In genomic region chrX:130083656-130084382, GRCh38 we compare ENCODE assay signal across 9 cellular contexts. TPM values are rescaled to one million over a fixed set of nuclear protein-coding genes. Genes with fewer than 3 reads are reported as not detected.
DNase-seq lines count a peak whose midpoint lies in the region; ATAC-seq lines count a peak whose summit lies in the region.
"Had no signal": no experiment of that assay in that cellular context is flagged by ENCODE, and none has a peak within 500 bp of the region (broad histone marks: within the 10 kb centered on the region; RNA-seq: fewer than 3 reads in every experiment).

No MANE protein-coding gene starts in this region.

- peaks cover 39% of the 10 kb centered on the region for H3K36me3 Mint-ChIP-seq in activated CD4-positive, alpha-beta T cell treated with anti-CD3 and anti-CD28 coated beads, Interleukin-2, amount 10 ng/mL, durations not matched to agents 7 days and 5 days (ENCODE audit: low read depth)
- no peaks in the 10 kb centered on the region for H3K36me3 Mint-ChIP-seq in activated CD4-positive, alpha-beta memory T cell treated with anti-CD3 and anti-CD28 coated beads for 36 hours
- H3K36me3 Mint-ChIP-seq in stimulated activated naive CD8-positive, alpha-beta T cell treated with anti-CD3 and anti-CD28 coated beads, Interleukin-15, Interleukin-2, amounts not matched to agents 100 ng/mL and 50 ng/mL, for 24 hours (ENCODE audit: low read depth): peaks cover 4% of the 10 kb centered on the region

- no peaks in the 10 kb centered on the region for H3K27me3 Mint-ChIP-seq in activated CD4-positive, alpha-beta T cell treated with anti-CD3 and anti-CD28 coated beads, Interleukin-2, amount 10 ng/mL, durations not matched to agents 7 days and 5 days
- H3K27me3 Mint-ChIP-seq in activated CD4-positive, alpha-beta memory T cell treated with anti-CD3 and anti-CD28 coated beads for 36 hours: no peaks in the 10 kb centered on the region
- no peaks in the 10 kb centered on the region for H3K27me3 Mint-ChIP-seq in stimulated activated naive CD8-positive, alpha-beta T cell treated with anti-CD3 and anti-CD28 coated beads, Interleukin-15, Interleukin-2, amounts not matched to agents 100 ng/mL and 50 ng/mL, for 24 hours

- POLR2A ChIA-PET in activated CD4-positive, alpha-beta T cell treated with anti-CD3 and anti-CD28 coated beads, Interleukin-2, amount 10 ng/mL, durations not matched to agents 7 days and 5 days (lab: Charles Lee): no interaction called here
- POLR2A ChIA-PET in activated CD4-positive, alpha-beta memory T cell treated with anti-CD3 and anti-CD28 coated beads for 36 hours (lab: Charles Lee): interaction anchor here (1.4 kb wide), 1 partner anchor 88 kb away, joined by 5 read pairs; the partner anchor contains the start of gene RAB33A

- DNase-seq in activated CD4-positive, alpha-beta T cell treated with anti-CD3 and anti-CD28 coated beads, Interleukin-2, amount 10 ng/mL, durations not matched to agents 7 days and 5 days: no peak
- DNase-seq in activated CD4-positive, alpha-beta T cell treated with anti-CD3 and anti-CD28 coated beads for 4 hours: no peak
- DNase-seq in activated CD4-positive, alpha-beta memory T cell treated with anti-CD3 and anti-CD28 coated beads for 36 hours: peak; percentile 31
- DNase-seq in effector CD4-positive, alpha-beta T cell: no peak
- no peak for DNase-seq in NCI-H524 treated with DMSO at 0.1 percent for 48 hours (lab: John Stamatoyannopoulos, UW)
- DNase-seq: stimulated activated CD8-positive, alpha-beta memory T cell treated with anti-CD3 and anti-CD28 coated beads, Interleukin-4, amount 100 ng/mL, for 48 hours had no signal

- CTCF ChIA-PET in activated CD4-positive, alpha-beta T cell treated with anti-CD3 and anti-CD28 coated beads, Interleukin-2, amount 10 ng/mL, durations not matched to agents 7 days and 5 days (lab: Charles Lee): interaction anchor here (0.7 to 2.1 kb wide), 4 partner anchors 23 to 109 kb away, joined by 3 to 10 read pairs (median 5); no protein-coding TSS in a partner anchor
- CTCF ChIA-PET in activated CD4-positive, alpha-beta memory T cell treated with anti-CD3 and anti-CD28 coated beads for 36 hours (lab: Charles Lee): interaction anchor here (2.6 kb wide), 1 partner anchor 37 kb away, joined by 10 read pairs; no protein-coding TSS in a partner anchor

- H3K4me3 Mint-ChIP-seq in activated CD4-positive, alpha-beta T cell treated with anti-CD3 and anti-CD28 coated beads, Interleukin-2, amount 10 ng/mL, durations not matched to agents 7 days and 5 days: peak overlapping the region; percentile 78
- H3K4me3 Mint-ChIP-seq in activated CD4-positive, alpha-beta memory T cell treated with anti-CD3 and anti-CD28 coated beads for 36 hours: peak overlapping the region; percentile 57
- peak overlapping the region; percentile 67 for H3K4me3 Mint-ChIP-seq in stimulated activated naive CD8-positive, alpha-beta T cell treated with anti-CD3 and anti-CD28 coated beads, Interleukin-15, Interleukin-2, amounts not matched to agents 100 ng/mL and 50 ng/mL, for 24 hours

- peak overlapping the region; percentile 94 for H3K27ac Mint-ChIP-seq in activated CD4-positive, alpha-beta T cell treated with anti-CD3 and anti-CD28 coated beads, Interleukin-2, amount 10 ng/mL, durations not matched to agents 7 days and 5 days
- peak overlapping the region; percentile 90 for H3K27ac Mint-ChIP-seq in activated CD4-positive, alpha-beta memory T cell treated with anti-CD3 and anti-CD28 coated beads for 36 hours
- H3K27ac Mint-ChIP-seq in stimulated activated naive CD8-positive, alpha-beta T cell treated with anti-CD3 and anti-CD28 coated beads, Interleukin-15, Interleukin-2, amounts not matched to agents 100 ng/mL and 50 ng/mL, for 24 hours: peak overlapping the region; percentile 85

- ATAC-seq in HG03280 (IDR thresholded peaks at IDR 0.05; ENCODE audit: unreplicated experiment) (peak; percentile 26), GM21737 (IDR thresholded peaks at IDR 0.05; ENCODE audit: unreplicated experiment) (no peak)

- intact Hi-C loops in activated CD4-positive, alpha-beta memory T cell treated with anti-CD3 and anti-CD28 coated beads for 36 hours (cut with micrococcal nuclease): loop anchor here (2.0 kb wide), 2 partner anchors 185 to 303 kb away; partner anchors contain the start of gene ZNF280C

- H3K4me1 Mint-ChIP-seq in activated CD4-positive, alpha-beta T cell treated with anti-CD3 and anti-CD28 coated beads, Interleukin-2, amount 10 ng/mL, durations not matched to agents 7 days and 5 days: peaks cover 76% of the 10 kb centered on the region
- peaks cover 70% of the 10 kb centered on the region for H3K4me1 Mint-ChIP-seq in activated CD4-positive, alpha-beta memory T cell treated with anti-CD3 and anti-CD28 coated beads for 36 hours (ENCODE audit: low read depth)
- peaks cover 79% of the 10 kb centered on the region for H3K4me1 Mint-ChIP-seq in stimulated activated naive CD8-positive, alpha-beta T cell treated with anti-CD3 and anti-CD28 coated beads, Interleukin-15, Interleukin-2, amounts not matched to agents 100 ng/mL and 50 ng/mL, for 24 hours (ENCODE audit: low read depth)

- H3K9me3 Mint-ChIP-seq in activated CD4-positive, alpha-beta T cell treated with anti-CD3 and anti-CD28 coated beads, Interleukin-2, amount 10 ng/mL, durations not matched to agents 7 days and 5 days: no peaks in the 10 kb centered on the region
- no peaks in the 10 kb centered on the region for H3K9me3 Mint-ChIP-seq in activated CD4-positive, alpha-beta memory T cell treated with anti-CD3 and anti-CD28 coated beads for 36 hours
- no peaks in the 10 kb centered on the region for H3K9me3 Mint-ChIP-seq in stimulated activated naive CD8-positive, alpha-beta T cell treated with anti-CD3 and anti-CD28 coated beads, Interleukin-15, Interleukin-2, amounts not matched to agents 100 ng/mL and 50 ng/mL, for 24 hours

RNA-seq across cellular contexts. Expression of gene ELF4, which starts 26.5 kb away (rescaled TPM):
- total RNA-seq in activated CD4-positive, alpha-beta T cell treated with anti-CD3 and anti-CD28 coated beads, Interleukin-2, amount 10 ng/mL, durations not matched to agents 7 days and 5 days: 10 to 100 TPM; 46.0 to 49.5 TPM
- 10 to 100 TPM; 28.0 to 28.2 TPM for total RNA-seq in activated CD4-positive, alpha-beta memory T cell treated with anti-CD3 and anti-CD28 coated beads for 36 hours
